Comparison of ENCODE assay signal across 27 cellular contexts in genomic region chrX:92224406-92224805, GRCh38.
DNase-seq lines count a peak whose midpoint lies in the region; ATAC-seq, FAIRE-seq and TF ChIP-seq lines count a peak whose summit lies in the region.
"Had no signal": no experiment of that assay in that cellular context is flagged by ENCODE, and none has a peak within 500 bp of the region (broad histone marks: within the 10 kb centered on the region; RNA-seq: fewer than 3 reads in every experiment).

No MANE protein-coding gene starts in this region.

- H3K27me3 ChIP-seq in MM.1S (replicated peaks; ENCODE audit: insufficient read depth, low read length) (no peaks in the 10 kb centered on the region), OCI-LY1 (ENCODE audit: insufficient read depth, low read length) (no peaks in the 10 kb centered on the region), H1 (replicated peaks in 1 of 4; ENCODE audit: control insufficient read depth in 3 of 4, extremely low read depth in 1 of 4, insufficient read depth in 3 of 4, low read length in 3 of 4) (no peaks in the 10 kb centered on the region), SJCRH30 (no peaks in the 10 kb centered on the region)
- H3K27me3 ChIP-seq: BE2C had no signal

- CTCF ChIA-PET in H1 (lab: Charles Lee; ENCODE audit: partially characterized antibody), result no interaction called here

- no peak overlapping the region for H2AK5ac ChIP-seq in H1 (ENCODE audit: low read depth, low read length)

- H3K14ac ChIP-seq in H1 (ENCODE audit: insufficient read length), result no peak overlapping the region

- no peak overlapping the region for H3K23ac ChIP-seq in H1 (ENCODE audit: insufficient read length)

- no peak overlapping the region for H4K91ac ChIP-seq in H1 (replicated peaks; ENCODE audit: insufficient read length, low read length)

- H2AFZ ChIP-seq in MM.1S (ENCODE audit: low read length) (no peak overlapping the region), OCI-LY1 (ENCODE audit: low read length) (no peak overlapping the region), H1 (ENCODE audit: low read length) (no peak overlapping the region)

- H3K9me2 ChIP-seq in MM.1S (replicated peaks; ENCODE audit: insufficient read depth, low read length) (no peaks in the 10 kb centered on the region), OCI-LY1 (ENCODE audit: low read depth, low read length) (no peaks in the 10 kb centered on the region)

- H3K4me2 ChIP-seq in MM.1S (ENCODE audit: low read depth, low read length) (no peak overlapping the region), OCI-LY1 (ENCODE audit: low read length) (no peak overlapping the region), H1 (ENCODE audit: insufficient read depth in 1 of 2, low read depth in 2 of 2, low read length in 2 of 2) (no peak overlapping the region)
- H3K4me2 ChIP-seq: BLaER1 had no signal

- no peak overlapping the region for H3K18ac ChIP-seq in H1 (ENCODE audit: extremely low read depth, low read length)

- DNase-seq in MM.1S (peak; percentile 12), NCI-H69 (lab: John Stamatoyannopoulos, UW) (peak; percentile 38), H1 (ENCODE audit: low read depth in 1 of 2, low spot score in 2 of 2) (no peak), DMS153 treated with DMSO at 0.1 percent for 48 hours (lab: John Stamatoyannopoulos, UW; ENCODE audit: unreplicated experiment) (no peak), SJCRH30 (no peak)
- no peak for DNase-seq in activated T-cell treated with anti-CD3 and anti-CD28 coated beads, Interleukin-2, amount 50 U/mL, for 4 hours
- DNase-seq: 8988T; ACHN; BE2C; C1 segment of cervical spinal cord; CD4-positive, alpha-beta memory T cell; CD4-positive, CD25-positive, alpha-beta regulatory T cell; CD8-positive, alpha-beta memory T cell; COR-L47; DMS53; DMS79; DND-41; EL; GDM1 had no signal

- H2BK12ac ChIP-seq in H1 (ENCODE audit: low read depth, low read length), result no peak overlapping the region

- no peak for TF ChIP-seq EP300 in H1 (IDR thresholded peaks at IDR 0.05; ENCODE audit: borderline replicate concordance in 1 of 2, low read depth in 2 of 2, low read length in 2 of 2)

- 94% methylated on average over 2 of the region's 2 CpGs; no CpG with 5 or more reads in 1 of the 2 experiments for WGBS in H1 (ENCODE audit: extremely low coverage in 1 of 2, insufficient coverage in 1 of 2, insufficient read length in 1 of 2, insufficient replicate concordance in 2 of 2, low coverage in 1 of 2, low lambda C conversion rate in 2 of 2, missing lambda C conversion rate in 1 of 2), 2 experiments

- POLR2A ChIA-PET in H1 (lab: Charles Lee; ENCODE audit: partially characterized antibody), result interaction anchor here (1.5 kb wide), 1 partner anchor 123 kb away, joined by 3 read pairs; no protein-coding TSS in a partner anchor

- no peak overlapping the region for H3K4me3 Mint-ChIP-seq in activated T-cell treated with anti-CD3 and anti-CD28 coated beads, Interleukin-2, amount 50 U/mL, for 4 hours
- H3K4me3 Mint-ChIP-seq: CD14-positive monocyte; CD4-positive, alpha-beta memory T cell; CD4-positive, CD25-positive, alpha-beta regulatory T cell; CD8-positive, alpha-beta memory T cell had no signal

- H3K4ac ChIP-seq in H1 (replicated peaks; ENCODE audit: insufficient read length, low read depth, low read length), result no peak overlapping the region

- H3K36me3 ChIP-seq in MM.1S (replicated peaks; ENCODE audit: insufficient read depth, low read length) (no peaks in the 10 kb centered on the region), OCI-LY1 (ENCODE audit: insufficient read depth, low read length) (no peaks in the 10 kb centered on the region), H1 (ENCODE audit: control insufficient read depth in 2 of 4, insufficient read depth in 4 of 4, low read length in 3 of 4) (no peaks in the 10 kb centered on the region), SJCRH30 (no peaks in the 10 kb centered on the region)
- H3K36me3 ChIP-seq: BE2C, BLaER1 had no signal

- no peak for TF ChIP-seq RAD21 in H1 (IDR thresholded peaks at IDR 0.05 in 1 of 2, conservative IDR thresholded peaks at IDR 0.05 in 1 of 2; ENCODE audit: low read depth in 2 of 2, low read length in 2 of 2)

- H3K4me3 ChIP-seq in MM.1S (ENCODE audit: low read length) (no peak overlapping the region), OCI-LY1 (ENCODE audit: low read depth, low read length, poor library complexity, severe bottlenecking) (no peak overlapping the region), H1 (ENCODE audit: extremely low read depth in 1 of 4, insufficient read depth in 2 of 4, low read depth in 3 of 4, low read length in 4 of 4) (no peak overlapping the region), SJCRH30 (no peak overlapping the region)
- H3K4me3 ChIP-seq: BLaER1, GM12878 had no signal

- FAIRE-seq in H1 (lab: Jason Lieb, UNC), result no peak
- FAIRE-seq: A204.1, GM12878, GM12892, GM18507 had no signal

- no peaks in the 10 kb centered on the region for H3K9me3 Mint-ChIP-seq in activated T-cell treated with anti-CD3 and anti-CD28 coated beads, Interleukin-2, amount 50 U/mL, for 4 hours
- H3K9me3 Mint-ChIP-seq: CD14-positive monocyte had no signal

- H3K4me1 Mint-ChIP-seq in activated T-cell treated with anti-CD3 and anti-CD28 coated beads, Interleukin-2, amount 50 U/mL, for 4 hours (ENCODE audit: low read depth), result no peaks in the 10 kb centered on the region
- H3K4me1 Mint-ChIP-seq: CD14-positive monocyte; CD4-positive, alpha-beta memory T cell; CD4-positive, CD25-positive, alpha-beta regulatory T cell; CD8-positive, alpha-beta memory T cell had no signal

- H4K5ac ChIP-seq in H1 (ENCODE audit: insufficient read length, low read depth, low read length), result no peak overlapping the region

- H3K79me2 ChIP-seq in MM.1S (ENCODE audit: low read length), result no peaks in the 10 kb centered on the region
- H3K79me2 ChIP-seq in OCI-LY1 (ENCODE audit: insufficient read depth, low read length), result no peaks in the 10 kb centered on the region
- no peaks in the 10 kb centered on the region for H3K79me2 ChIP-seq in H1 (ENCODE audit: control insufficient read depth in 1 of 2, insufficient read depth in 2 of 2, low read length in 2 of 2)

- H3K27ac ChIP-seq in MM.1S (ENCODE audit: low read length) (no peak overlapping the region), OCI-LY1 (ENCODE audit: low read depth, low read length, poor library complexity, severe bottlenecking) (peak overlapping the region; percentile 78), H1 (ENCODE audit: low read depth, low read length) (no peak overlapping the region), SJCRH30 (no peak overlapping the region)
- H3K27ac ChIP-seq: BLaER1 had no signal

- H3K23me2 ChIP-seq in H1 (ENCODE audit: low read depth, low read length), result no peaks in the 10 kb centered on the region

- no peak for ATAC-seq in activated T-cell treated with anti-CD3 and anti-CD28 coated beads, Interleukin-2, amount 50 U/mL, for 4 hours
- ATAC-seq in HG02870 (IDR thresholded peaks at IDR 0.05; ENCODE audit: unreplicated experiment), result no peak
- ATAC-seq: GM12878 had no signal

- no peaks in the 10 kb centered on the region for H3K36me3 Mint-ChIP-seq in activated T-cell treated with anti-CD3 and anti-CD28 coated beads, Interleukin-2, amount 50 U/mL, for 4 hours (ENCODE audit: insufficient read depth)
- H3K36me3 Mint-ChIP-seq: CD14-positive monocyte; CD4-positive, alpha-beta memory T cell; CD4-positive, CD25-positive, alpha-beta regulatory T cell; CD8-positive, alpha-beta memory T cell had no signal

- no peak overlapping the region for H3K9ac ChIP-seq in MM.1S (ENCODE audit: low read length)
- H3K9ac ChIP-seq in OCI-LY1 (ENCODE audit: low read length), result no peak overlapping the region
- no peak overlapping the region for H3K9ac ChIP-seq in H1 (replicated peaks in 1 of 4; ENCODE audit: extremely low read depth in 1 of 4, low read depth in 3 of 4, low read length in 3 of 4)
- H3K9ac ChIP-seq: BLaER1 had no signal

- H3K56ac ChIP-seq in H1 (replicated peaks; ENCODE audit: insufficient read length, low read depth, low read length), result no peak overlapping the region

- no peak for TF ChIP-seq POLR2A in H1 (IDR thresholded peaks at IDR 0.05; ENCODE audit: control extremely low read depth in 1 of 2, low read depth in 2 of 2, low read length in 2 of 2)

- H2BK20ac ChIP-seq in H1 (ENCODE audit: low read length), result 0 out of 2 replicates have a peak overlapping the region, but pooled peaks have one; percentile 15

- H4K20me1 ChIP-seq in MM.1S (ENCODE audit: insufficient read depth, low read length), result no peaks in the 10 kb centered on the region
- no peaks in the 10 kb centered on the region for H4K20me1 ChIP-seq in OCI-LY1 (ENCODE audit: insufficient read depth, low read length)
- no peaks in the 10 kb centered on the region for H4K20me1 ChIP-seq in H1 (replicated peaks in 1 of 2; ENCODE audit: control insufficient read depth in 1 of 2, insufficient read depth in 2 of 2, low read length in 2 of 2)
- H4K20me1 ChIP-seq: BLaER1 had no signal

- H3K9me3 ChIP-seq in MM.1S (replicated peaks; ENCODE audit: insufficient read depth, low read length), result no peaks in the 10 kb centered on the region
- H3K9me3 ChIP-seq in OCI-LY1 (ENCODE audit: low read length), result no peaks in the 10 kb centered on the region
- H3K9me3 ChIP-seq in H1 (ENCODE audit: insufficient read depth in 2 of 2, low read depth in 1 of 2, low read length in 1 of 2), result no peaks in the 10 kb centered on the region
- no peaks in the 10 kb centered on the region for H3K9me3 ChIP-seq in SJCRH30 (replicated peaks)
- H3K9me3 ChIP-seq: BE2C, BLaER1 had no signal

- H2BK120ac ChIP-seq in H1 (replicated peaks; ENCODE audit: low read depth, low read length), result no peak overlapping the region

- no peaks in the 10 kb centered on the region for H3K4me1 ChIP-seq in MM.1S (ENCODE audit: low read length)
- peaks cover 64% of the 10 kb centered on the region for H3K4me1 ChIP-seq in OCI-LY1 (ENCODE audit: insufficient read depth, low read length, severe bottlenecking)
- H3K4me1 ChIP-seq in H1 (replicated peaks in 1 of 4; ENCODE audit: control insufficient read depth in 3 of 4, insufficient read depth in 4 of 4, low read length in 3 of 4), result no peaks in the 10 kb centered on the region
- no peaks in the 10 kb centered on the region for H3K4me1 ChIP-seq in SJCRH30
- H3K4me1 ChIP-seq: BE2C, BLaER1 had no signal

- H2BK5ac ChIP-seq in H1 (ENCODE audit: low read depth, low read length), result no peak overlapping the region

- H2BK15ac ChIP-seq in H1 (ENCODE audit: low read length), result no peak overlapping the region

- H3K79me1 ChIP-seq in H1 (ENCODE audit: low read depth, low read length), result no peaks in the 10 kb centered on the region

- H3K27me3 Mint-ChIP-seq in activated T-cell treated with anti-CD3 and anti-CD28 coated beads, Interleukin-2, amount 50 U/mL, for 4 hours (ENCODE audit: low read depth), result no peaks in the 10 kb centered on the region
- H3K27me3 Mint-ChIP-seq: CD4-positive, alpha-beta memory T cell; CD4-positive, CD25-positive, alpha-beta regulatory T cell; CD8-positive, alpha-beta memory T cell had no signal

- TF ChIP-seq CTCF in MM.1S (IDR thresholded peaks at IDR 0.05; ENCODE audit: low read length) (no peak), OCI-LY1 (IDR thresholded peaks at IDR 0.05; ENCODE audit: low read length) (no peak), H1 (IDR thresholded peaks at IDR 0.05; ENCODE audit: control extremely low read depth in 1 of 3, insufficient read depth in 1 of 3, low read depth in 1 of 3, low read length in 3 of 3) (no peak)

- no peak overlapping the region for H4K8ac ChIP-seq in H1 (ENCODE audit: extremely low read depth, insufficient read depth, low read length)

- no peaks in the 10 kb centered on the region for H3F3A ChIP-seq in MM.1S (ENCODE audit: insufficient read depth, low read length)
- H3F3A ChIP-seq in OCI-LY1 (ENCODE audit: insufficient read depth, low read length), result no peaks in the 10 kb centered on the region

Comparison
In these comparisons a context has a peak if more than half of its experiments do, and no peak if none do; other contexts are left out.
1. DNase-seq: peak in MM.1S (single experiment) and NCI-H69 (single experiment); none in H1 (0 of 2), DMS153 treated with DMSO at 0.1 percent for 48 hours (single experiment), activated T-cell treated with anti-CD3 and anti-CD28 coated beads, Interleukin-2, amount 50 U/mL, for 4 hours (single experiment) and SJCRH30 (0 of 2).